Comparison of ENCODE assay signal across 13 cellular contexts in genomic region chr7:2269468-2270460, GRCh38. TPM values are rescaled to one million over a fixed set of nuclear protein-coding genes. Genes with fewer than 3 reads are reported as not detected.
DNase-seq lines count a peak whose midpoint lies in the region; ATAC-seq, FAIRE-seq and TF ChIP-seq lines count a peak whose summit lies in the region.
"Had no signal": no experiment of that assay in that cellular context is flagged by ENCODE, and none has a peak within 500 bp of the region (broad histone marks: within the 10 kb centered on the region; RNA-seq: fewer than 3 reads in every experiment).

No MANE protein-coding gene starts in this region.

- H3K9me3 ChIP-seq in HUES48 (ENCODE audit: control insufficient read depth, insufficient read depth, low read length): no peaks in the 10 kb centered on the region
- no peaks in the 10 kb centered on the region for H3K9me3 ChIP-seq in K562 (replicated peaks; ENCODE audit: control insufficient read depth, insufficient read depth, low read depth, low read length)
- H3K9me3 ChIP-seq: A549, tibial artery had no signal

- intact Hi-C loops in K562 (cut with micrococcal nuclease): no loop called here

- no peak for TF ChIP-seq EP300 in K562 (IDR thresholded peaks at IDR 0.05; ENCODE audit: low read length)

- no peak for TF ChIP-seq POLR2A in K562 (conservative IDR thresholded peaks at IDR 0.05)

- TF ChIP-seq RAD21 in K562 (CRISPR knock-in tag; conservative IDR thresholded peaks at IDR 0.05 in 1 of 2, IDR thresholded peaks at IDR 0.05 in 1 of 2): no peak

- POLR2A ChIA-PET in K562 (lab: Yijun Ruan, JAX): interaction anchor here (0.9 kb wide), 1 partner anchor 9 kb away, joined by 4 read pairs; no protein-coding TSS in a partner anchor

- no peak overlapping the region for H3K4me2 ChIP-seq in K562 (ENCODE audit: insufficient read depth, low read length)
- H3K4me2 ChIP-seq: A549 had no signal

- H3K9me1 ChIP-seq in K562 (ENCODE audit: control insufficient read depth, insufficient read depth, low read length): no peaks in the 10 kb centered on the region

- CTCF ChIA-PET in K562 (lab: Yijun Ruan, JAX; ENCODE audit: low intra/inter-chr PET ratio): interaction anchor here (0.7 kb wide), 1 partner anchor 1060 kb away, joined by 4 read pairs; no protein-coding TSS in a partner anchor

- FAIRE-seq in K562 (lab: Jason Lieb, UNC): no peak
- FAIRE-seq: A549 had no signal

- H3K27me3 ChIP-seq in HUES48 (ENCODE audit: control insufficient read depth, insufficient read depth, low read length): no peaks in the 10 kb centered on the region
- no peaks in the 10 kb centered on the region for H3K27me3 ChIP-seq in K562 (ENCODE audit: control insufficient read depth in 2 of 2, insufficient read depth in 2 of 2, low read length in 2 of 2)
- H3K27me3 ChIP-seq: tibial artery had no signal

- H3K9ac ChIP-seq in HUES48 (ENCODE audit: low read depth, low read length) (no peak overlapping the region), K562 (ENCODE audit: insufficient read depth in 1 of 2, low read depth in 2 of 2, low read length in 2 of 2) (peak overlapping the region in 1 of 2 experiments; percentile 61; a peak in 1 of 4 replicates)

- H3K4me1 ChIP-seq in HUES48 (ENCODE audit: control insufficient read depth, insufficient read depth, low read length) (peaks cover 6% of the 10 kb centered on the region; the same call in 1 of the 2 replicates), K562 (replicated peaks in 1 of 2; ENCODE audit: control insufficient read depth in 2 of 2, insufficient read depth in 2 of 2, low read length in 2 of 2) (peaks cover 0 to 12% of the 10 kb centered on the region in 2 experiments; a peak in 2 of 5 replicates)
- H3K4me1 ChIP-seq: tibial artery had no signal

- no peak overlapping the region for H2AFZ ChIP-seq in K562 (ENCODE audit: low read depth, low read length)

- WGBS in K562 (ENCODE audit: insufficient coverage, low coverage, missing lambda C conversion rate): 75% methylated on average over 12 of the region's 21 CpGs

- in situ Hi-C loops in K562 (cut with MboI): no loop called here

- H3K79me2 ChIP-seq in K562 (ENCODE audit: control insufficient read depth, insufficient read depth, low read length): no peaks in the 10 kb centered on the region

- H3K27ac ChIP-seq in 22Rv1 (peak overlapping the region; percentile 32), HUES48 (ENCODE audit: low read depth, low read length) (peak overlapping the region; percentile 91), K562 (ENCODE audit: extremely low read depth, low read depth, low read length) (no peak overlapping the region)
- H3K27ac ChIP-seq: A549, tibial artery had no signal

- H3K4me3 ChIP-seq in HUES48 (ENCODE audit: low read depth, low read length) (no peak overlapping the region), K562 (no peak overlapping the region)
- H3K4me3 ChIP-seq: A549, tibial artery had no signal

- TF ChIP-seq CTCF in 22Rv1 (IDR thresholded peaks at IDR 0.05) (no peak), K562 (IDR thresholded peaks at IDR 0.05 in 2 of 3, conservative IDR thresholded peaks at IDR 0.05 in 1 of 3; ENCODE audit: insufficient read depth in 2 of 3, low read depth in 1 of 3, low read length in 3 of 3) (no peak)

- no TSS peak for BruUV-seq in K562 (replicated peaks; lab: Mats Ljungman, UMichigan)

- no peak for DNase-seq in K562 (ENCODE audit: extremely low read depth in 1 of 4, low spot score in 3 of 4)
- DNase-seq in left kidney (ENCODE audit: low read depth, low spot score): peak; percentile 38
- no peak for DNase-seq in activated effector memory CD4-positive, alpha-beta T cell treated with Interleukin-2 at 50 U/mL for 16 hours
- no peak for DNase-seq in NCI-H524 treated with DMSO at 0.1 percent for 48 hours (lab: John Stamatoyannopoulos, UW)
- DNase-seq: effector memory CD8-positive, alpha-beta T cell; NCI-H2081 treated with DMSO at 0.1 percent for 48 hours; T-helper 9 cell; tibial artery had no signal

- ATAC-seq in K562 (no peak), HG02588 (IDR thresholded peaks at IDR 0.05; ENCODE audit: unreplicated experiment) (no peak)
- ATAC-seq in activated CD4-positive, CD25-positive, alpha-beta regulatory T cell treated with anti-CD3 and anti-CD28 coated beads, Interleukin-2, amount 50 U/mL, for 24 hours: no peak
- ATAC-seq: effector memory CD8-positive, alpha-beta T cell had no signal

- peaks cover 13% of the 10 kb centered on the region for H3K36me3 ChIP-seq in HUES48 (ENCODE audit: control insufficient read depth, insufficient read depth, low read length)
- peaks cover 30% of the 10 kb centered on the region; the same call in 2 of the 3 replicates for H3K36me3 ChIP-seq in K562 (ENCODE audit: control insufficient read depth, insufficient read depth, low read length)

- H4K20me1 ChIP-seq in K562 (replicated peaks; ENCODE audit: control insufficient read depth, insufficient read depth, low read length): no peaks in the 10 kb centered on the region

RNA-seq across cellular contexts. Expression of gene NUDT1, which starts 27.7 kb away (rescaled TPM):
- total RNA-seq in K562 (2011; cell fraction: chromatin; rRNA removed; ENCODE audit: low replicate concordance): 6.3 and 17.2 TPM in 2 replicates
- 20.5 and 20.8 TPM in 2 replicates for total RNA-seq in K562 (2011; cell fraction: nucleolus; rRNA removed)
- 16.0 and 16.9 TPM in 2 replicates for total RNA-seq in K562 (2011; cell fraction: nucleoplasm; rRNA removed)
- 73.3 and 79.6 TPM in 2 replicates for total RNA-seq in K562 (2014; rRNA removed)
- total RNA-seq in K562 (2014; rRNA removed; fragmentation: Illumina TruSeq; extraction: Trizol): 12.7 and 25.8 TPM in 2 replicates
- 45.8 and 48.5 TPM in 2 replicates for total RNA-seq in K562 (2015; rRNA removed; fragmentation: Illumina TruSeq; extraction: Trizol)
- total RNA-seq in K562 (2021): 39.3 and 44.8 TPM in 2 replicates
- 26.0 and 32.1 TPM in 2 replicates for polyA plus RNA-seq in K562 (2011; rRNA removed)
- polyA plus RNA-seq in K562 (2011; cell fraction: cytosol; rRNA removed): 42.4 and 49.5 TPM in 2 replicates
- 35.5 and 42.6 TPM in 2 replicates for polyA plus RNA-seq in K562 (2011; cell fraction: nucleus; rRNA removed)
- polyA plus RNA-seq in K562 (2012): 74.2 and 74.5 TPM in 2 replicates
- polyA plus RNA-seq in K562 (2014; fragmentation: Illumina TruSeq; extraction: Trizol): 29.6 and 41.1 TPM in 2 replicates
- polyA plus RNA-seq in K562 (2014; fragmentation: Nextera tagmentation; extraction: Ambion mirVana): 10 to 100 TPM in 1 of 2 experiments, 1 to 10 TPM in 1; 5.3 to 16.2 TPM
- 63.1 and 64.4 TPM in 2 replicates for polyA plus RNA-seq in K562 (2014; rRNA removed)
- polyA minus RNA-seq in K562 (2011; rRNA and poly(A)+ RNA removed): 10.8 and 13.0 TPM in 2 replicates
- polyA minus RNA-seq in K562 (2011; cell fraction: cytosol; rRNA and poly(A)+ RNA removed): 15.0 and 18.8 TPM in 2 replicates
- 6.9 and 7.9 TPM in 2 replicates for polyA minus RNA-seq in K562 (2011; cell fraction: nucleus; rRNA and poly(A)+ RNA removed)

RNA-seq across cellular contexts. Expression of gene MRM2, which starts 27.8 kb away (rescaled TPM):
- total RNA-seq in K562 (2011; cell fraction: chromatin; rRNA removed; ENCODE audit: low replicate concordance): 24.0 and 38.8 TPM in 2 replicates
- total RNA-seq in K562 (2011; cell fraction: nucleolus; rRNA removed): 23.0 and 36.2 TPM in 2 replicates
- 26.9 and 28.0 TPM in 2 replicates for total RNA-seq in K562 (2011; cell fraction: nucleoplasm; rRNA removed)
- total RNA-seq in K562 (2014; rRNA removed): 48.3 and 50.5 TPM in 2 replicates
- 41.7 and 43.9 TPM in 2 replicates for total RNA-seq in K562 (2014; rRNA removed; fragmentation: Illumina TruSeq; extraction: Trizol)
- total RNA-seq in K562 (2015; rRNA removed; fragmentation: Illumina TruSeq; extraction: Trizol): 45.9 and 50.7 TPM in 2 replicates
- 47.9 and 50.2 TPM in 2 replicates for total RNA-seq in K562 (2021)
- 29.3 and 32.4 TPM in 2 replicates for polyA plus RNA-seq in K562 (2011; rRNA removed)
- polyA plus RNA-seq in K562 (2011; cell fraction: cytosol; rRNA removed): 19.7 and 23.9 TPM in 2 replicates
- 10.7 and 12.6 TPM in 2 replicates for polyA plus RNA-seq in K562 (2011; cell fraction: nucleus; rRNA removed)
- polyA plus RNA-seq in K562 (2012): 34.0 and 47.0 TPM in 2 replicates
- 54.5 and 62.0 TPM in 2 replicates for polyA plus RNA-seq in K562 (2014; fragmentation: Illumina TruSeq; extraction: Trizol)
- polyA plus RNA-seq in K562 (2014; fragmentation: Nextera tagmentation; extraction: Ambion mirVana): 100 to 1,000 TPM in 1 of 2 experiments, 10 to 100 TPM in 1; 70.4 to 116 TPM
- polyA plus RNA-seq in K562 (2014; rRNA removed): 44.1 and 50.2 TPM in 2 replicates
- 20.5 and 21.4 TPM in 2 replicates for polyA minus RNA-seq in K562 (2011; rRNA and poly(A)+ RNA removed)
- polyA minus RNA-seq in K562 (2011; cell fraction: cytosol; rRNA and poly(A)+ RNA removed): 13.3 and 21.0 TPM in 2 replicates
- polyA minus RNA-seq in K562 (2011; cell fraction: nucleus; rRNA and poly(A)+ RNA removed): 9.2 and 13.9 TPM in 2 replicates

RNA-seq across cellular contexts. Expression of gene MAD1L1, which starts 37.0 kb away (rescaled TPM):
- total RNA-seq in K562 (2011; cell fraction: chromatin; rRNA removed; ENCODE audit: low replicate concordance): 159 and 265 TPM in 2 replicates
- total RNA-seq in K562 (2011; cell fraction: nucleolus; rRNA removed): 94.7 and 113 TPM in 2 replicates
- total RNA-seq in K562 (2011; cell fraction: nucleoplasm; rRNA removed): 88.9 and 95.8 TPM in 2 replicates
- total RNA-seq in K562 (2014; rRNA removed) (89.7 and 103 TPM in 2 replicates), K562 (2014; rRNA removed; fragmentation: Illumina TruSeq; extraction: Trizol) (6.8 and 12.3 TPM in 2 replicates), K562 (2015; rRNA removed; fragmentation: Illumina TruSeq; extraction: Trizol) (32.6 TPM in 2 replicates), K562 (2021) (67.4 and 75.3 TPM in 2 replicates)
- polyA plus RNA-seq in K562 (2011; rRNA removed) (18.0 and 23.3 TPM in 2 replicates), K562 (2014; fragmentation: Illumina TruSeq; extraction: Trizol) (11.4 and 16.7 TPM in 2 replicates), K562 (2014; fragmentation: Nextera tagmentation; extraction: Ambion mirVana) (1 to 10 TPM; 1.7 to 5.0 TPM), K562 (2014; rRNA removed) (53.5 and 65.3 TPM in 2 replicates)
- polyA plus RNA-seq in K562 (2011; cell fraction: cytosol; rRNA removed): 31.4 and 103 TPM in 2 replicates
- 23.7 and 53.1 TPM in 2 replicates for polyA plus RNA-seq in K562 (2011; cell fraction: nucleus; rRNA removed)
- polyA plus RNA-seq in K562 (2012): 50.7 and 89.9 TPM in 2 replicates
- polyA minus RNA-seq in K562 (2011; rRNA and poly(A)+ RNA removed): 14.5 and 17.9 TPM in 2 replicates
- polyA minus RNA-seq in K562 (2011; cell fraction: cytosol; rRNA and poly(A)+ RNA removed): 34.4 and 62.5 TPM in 2 replicates
- polyA minus RNA-seq in K562 (2011; cell fraction: nucleus; rRNA and poly(A)+ RNA removed): 21.5 and 31.9 TPM in 2 replicates

RNA-seq across cellular contexts. Expression of gene SNX8, which starts 44.5 kb away (rescaled TPM):
- 26.7 and 72.5 TPM in 2 replicates for total RNA-seq in K562 (2011; cell fraction: chromatin; rRNA removed; ENCODE audit: low replicate concordance)
- total RNA-seq in K562 (2011; cell fraction: nucleolus; rRNA removed): 24.0 and 30.0 TPM in 2 replicates
- total RNA-seq in K562 (2011; cell fraction: nucleoplasm; rRNA removed): 21.8 and 23.5 TPM in 2 replicates
- 5.5 and 9.1 TPM in 2 replicates for total RNA-seq in K562 (2014; rRNA removed)
- 8.7 and 12.5 TPM in 2 replicates for total RNA-seq in K562 (2014; rRNA removed; fragmentation: Illumina TruSeq; extraction: Trizol)
- 15.9 and 16.9 TPM in 2 replicates for total RNA-seq in K562 (2015; rRNA removed; fragmentation: Illumina TruSeq; extraction: Trizol)
- 50.4 and 51.6 TPM in 2 replicates for total RNA-seq in K562 (2021)
- polyA plus RNA-seq in K562 (2011; rRNA removed): 45.7 and 47.0 TPM in 2 replicates
- 23.9 and 55.1 TPM in 2 replicates for polyA plus RNA-seq in K562 (2011; cell fraction: cytosol; rRNA removed)
- polyA plus RNA-seq in K562 (2011; cell fraction: nucleus; rRNA removed): 30.5 and 42.3 TPM in 2 replicates
- polyA plus RNA-seq in K562 (2012): 35.9 and 57.5 TPM in 2 replicates
- 33.3 and 35.4 TPM in 2 replicates for polyA plus RNA-seq in K562 (2014; fragmentation: Illumina TruSeq; extraction: Trizol)
- 1 to 10 TPM; 2.7 to 7.7 TPM for polyA plus RNA-seq in K562 (2014; fragmentation: Nextera tagmentation; extraction: Ambion mirVana)
- 17.2 and 32.5 TPM in 2 replicates for polyA plus RNA-seq in K562 (2014; rRNA removed)
- 25.4 and 40.0 TPM in 2 replicates for polyA minus RNA-seq in K562 (2011; rRNA and poly(A)+ RNA removed)
- 16.8 and 32.4 TPM in 2 replicates for polyA minus RNA-seq in K562 (2011; cell fraction: cytosol; rRNA and poly(A)+ RNA removed)
- polyA minus RNA-seq in K562 (2011; cell fraction: nucleus; rRNA and poly(A)+ RNA removed): 11.8 and 17.4 TPM in 2 replicates
